1 cellular context compared by ENCODE assay signal in the genomic region with DNA sequence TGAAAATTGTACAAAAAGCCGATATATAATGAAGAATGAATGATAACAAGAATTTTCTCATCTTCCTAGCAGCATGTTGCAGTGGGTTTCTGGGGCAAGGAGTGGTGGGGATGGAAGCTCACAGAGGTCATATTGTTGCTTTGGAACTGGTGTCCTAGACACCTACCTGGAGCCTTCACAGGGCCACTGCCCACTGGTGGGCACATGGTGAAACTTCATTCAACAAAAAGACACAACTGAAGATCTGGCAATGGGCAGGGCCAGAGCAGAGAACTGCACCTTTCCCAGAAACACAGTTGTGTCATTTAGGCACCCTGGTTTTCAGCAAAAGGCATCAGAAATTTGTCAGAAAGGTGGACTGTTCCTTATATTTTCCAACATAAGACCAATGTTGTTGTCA.
TF ChIP-seq lines count a peak whose summit lies in the region.

No MANE protein-coding gene starts in this region.

TF ChIP-seq in K562, 482 proteins besides CTCF, POLR2A, EP300 and RAD21 (continued from another document):
- TF ChIP-seq, protein P1, sequence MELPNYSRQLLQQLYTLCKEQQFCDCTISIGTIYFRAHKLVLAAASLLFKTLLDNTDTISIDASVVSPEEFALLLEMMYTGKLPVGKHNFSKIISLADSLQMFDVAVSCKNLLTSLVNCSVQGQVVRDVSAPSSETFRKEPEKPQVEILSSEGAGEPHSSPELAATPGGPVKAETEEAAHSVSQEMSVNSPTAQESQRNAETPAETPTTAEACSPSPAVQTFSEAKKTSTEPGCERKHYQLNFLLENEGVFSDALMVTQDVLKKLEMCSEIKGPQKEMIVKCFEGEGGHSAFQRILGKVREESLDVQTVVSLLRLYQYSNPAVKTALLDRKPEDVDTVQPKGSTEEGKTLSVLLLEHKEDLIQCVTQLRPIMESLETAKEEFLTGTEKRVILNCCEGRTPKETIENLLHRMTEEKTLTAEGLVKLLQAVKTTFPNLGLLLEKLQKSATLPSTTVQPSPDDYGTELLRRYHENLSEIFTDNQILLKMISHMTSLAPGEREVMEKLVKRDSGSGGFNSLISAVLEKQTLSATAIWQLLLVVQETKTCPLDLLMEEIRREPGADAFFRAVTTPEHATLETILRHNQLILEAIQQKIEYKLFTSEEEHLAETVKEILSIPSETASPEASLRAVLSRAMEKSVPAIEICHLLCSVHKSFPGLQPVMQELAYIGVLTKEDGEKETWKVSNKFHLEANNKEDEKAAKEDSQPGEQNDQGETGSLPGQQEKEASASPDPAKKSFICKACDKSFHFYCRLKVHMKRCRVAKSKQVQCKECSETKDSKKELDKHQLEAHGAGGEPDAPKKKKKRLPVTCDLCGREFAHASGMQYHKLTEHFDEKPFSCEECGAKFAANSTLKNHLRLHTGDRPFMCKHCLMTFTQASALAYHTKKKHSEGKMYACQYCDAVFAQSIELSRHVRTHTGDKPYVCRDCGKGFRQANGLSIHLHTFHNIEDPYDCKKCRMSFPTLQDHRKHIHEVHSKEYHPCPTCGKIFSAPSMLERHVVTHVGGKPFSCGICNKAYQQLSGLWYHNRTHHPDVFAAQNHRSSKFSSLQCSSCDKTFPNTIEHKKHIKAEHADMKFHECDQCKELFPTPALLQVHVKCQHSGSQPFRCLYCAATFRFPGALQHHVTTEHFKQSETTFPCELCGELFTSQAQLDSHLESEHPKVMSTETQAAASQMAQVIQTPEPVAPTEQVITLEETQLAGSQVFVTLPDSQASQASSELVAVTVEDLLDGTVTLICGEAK (IDR thresholded peaks at IDR 0.05) = no peak
- TF ChIP-seq, protein P1 (CRISPR knock-in tag; IDR thresholded peaks at IDR 0.05) = no peak
- TF ChIP-seq, protein P2, sequence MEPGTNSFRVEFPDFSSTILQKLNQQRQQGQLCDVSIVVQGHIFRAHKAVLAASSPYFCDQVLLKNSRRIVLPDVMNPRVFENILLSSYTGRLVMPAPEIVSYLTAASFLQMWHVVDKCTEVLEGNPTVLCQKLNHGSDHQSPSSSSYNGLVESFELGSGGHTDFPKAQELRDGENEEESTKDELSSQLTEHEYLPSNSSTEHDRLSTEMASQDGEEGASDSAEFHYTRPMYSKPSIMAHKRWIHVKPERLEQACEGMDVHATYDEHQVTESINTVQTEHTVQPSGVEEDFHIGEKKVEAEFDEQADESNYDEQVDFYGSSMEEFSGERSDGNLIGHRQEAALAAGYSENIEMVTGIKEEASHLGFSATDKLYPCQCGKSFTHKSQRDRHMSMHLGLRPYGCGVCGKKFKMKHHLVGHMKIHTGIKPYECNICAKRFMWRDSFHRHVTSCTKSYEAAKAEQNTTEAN (CRISPR knock-in tag; IDR thresholded peaks at IDR 0.05) = no peak
- TF ChIP-seq GABPB2 (CRISPR knock-in tag; conservative IDR thresholded peaks at IDR 0.05) = no peak
- TF ChIP-seq SAFB2 (IDR thresholded peaks at IDR 0.05; ENCODE audit: borderline replicate concordance, low read depth, low read length, severe bottlenecking) = no peak
- no peak for TF ChIP-seq ILF3 (IDR thresholded peaks at IDR 0.05; ENCODE audit: borderline replicate concordance)
- TF ChIP-seq TEAD1 (CRISPR knock-in tag; IDR thresholded peaks at IDR 0.05) = no peak
TF ChIP-seq in K562: peak in this region for 0.
